In the genomic region with DNA sequence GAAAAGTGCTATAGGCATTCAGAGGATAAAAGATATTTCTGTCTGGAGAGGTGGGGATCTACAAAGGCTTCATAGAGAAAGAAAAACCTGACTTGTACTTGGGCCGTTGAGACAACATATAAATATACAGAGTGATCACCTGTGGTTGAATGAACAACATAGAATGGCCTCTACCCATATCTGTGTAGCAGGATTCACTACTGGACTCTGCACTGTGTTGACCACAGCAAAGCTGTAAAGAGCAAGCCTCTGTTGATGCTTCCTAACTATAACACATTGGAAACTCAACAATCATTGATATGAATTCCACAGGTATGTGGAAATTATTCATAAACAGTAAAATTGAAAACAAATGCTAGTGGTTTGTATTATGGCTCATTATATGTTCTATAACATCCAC, we compare ENCODE assay signal across 27 cellular contexts.
"Had no signal": no experiment of that assay in that cellular context is flagged by ENCODE, and none has a peak within 500 bp of the region (broad histone marks: within the 10 kb centered on the region; RNA-seq: fewer than 3 reads in every experiment).

No MANE protein-coding gene starts in this region.

- H3K4me1 ChIP-seq: colonic mucosa, esophagus squamous epithelium, foreskin keratinocyte, gastrocnemius medialis, gastroesophageal sphincter had no signal

- H3K27ac ChIP-seq: colonic mucosa, dorsolateral prefrontal cortex, epithelial cell of prostate, foreskin keratinocyte, gastrocnemius medialis, heart left ventricle, heart right ventricle had no signal

- ATAC-seq: effector memory CD8-positive, alpha-beta T cell; esophagus mucosa; foreskin keratinocyte; gastrocnemius medialis; gastroesophageal sphincter; heart left ventricle; heart right ventricle had no signal

- DNase-seq: colonic mucosa; cortex of kidney; dermis blood vessel endothelial cell; dorsolateral prefrontal cortex; effector CD4-positive, alpha-beta T cell; effector CD8-positive, alpha-beta T cell; effector memory CD4-positive, alpha-beta T cell; effector memory CD8-positive, alpha-beta T cell; endodermal cell; erythroblast; esophagus squamous epithelium; foreskin fibroblast; foreskin keratinocyte; gastrocnemius medialis; glutamatergic neuron; head of caudate nucleus; heart left ventricle; heart right ventricle had no signal

- FAIRE-seq: colon, endometrium, endothelial cell of umbilical vein, frontal cortex had no signal

- H3K36me3 ChIP-seq: colonic mucosa, esophagus muscularis mucosa, esophagus squamous epithelium, gastrocnemius medialis, gastroesophageal sphincter, heart left ventricle, heart right ventricle had no signal

- H3K9me3 ChIP-seq: colonic mucosa, esophagus muscularis mucosa, esophagus squamous epithelium, gastrocnemius medialis, gastroesophageal sphincter, heart right ventricle had no signal

- H3K27me3 ChIP-seq: colonic mucosa, dorsolateral prefrontal cortex, esophagus muscularis mucosa, esophagus squamous epithelium, foreskin keratinocyte, gastrocnemius medialis, gastroesophageal sphincter, heart left ventricle, heart right ventricle had no signal

- H3K4me3 ChIP-seq: colonic mucosa, coronary artery, dorsolateral prefrontal cortex, esophagus muscularis mucosa, esophagus squamous epithelium, gastrocnemius medialis, gastroesophageal sphincter, heart left ventricle, heart right ventricle had no signal
